In the genomic region with DNA sequence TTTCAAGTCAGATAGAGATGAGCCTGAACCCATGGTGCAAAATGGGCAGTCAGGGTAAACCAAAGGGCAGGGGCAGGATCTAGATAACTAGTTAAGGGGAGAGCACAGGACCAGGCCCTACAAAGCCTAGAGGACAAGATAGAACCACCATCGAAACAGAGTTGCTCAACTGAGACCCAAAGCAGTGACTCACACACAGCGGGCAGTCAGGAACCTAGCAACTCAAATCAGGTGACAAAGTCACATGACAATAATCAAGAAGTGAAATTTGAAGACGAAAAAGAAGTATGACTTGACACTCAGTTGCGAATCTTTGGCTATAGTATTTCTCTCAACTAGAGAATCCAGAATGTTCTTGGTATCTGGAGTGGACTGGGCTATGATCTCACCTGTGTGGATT, we compare ENCODE assay signal across 1 cellular context.
A peak's percentile ranks its signal among the peaks of the same experiment; 100 is the strongest.
TF ChIP-seq lines count a peak whose summit lies in the region.

No MANE protein-coding gene starts in this region.

TF ChIP-seq in IMR-90, 13 proteins besides CTCF, POLR2A, EP300 and RAD21:
- TF ChIP-seq, protein P1, sequence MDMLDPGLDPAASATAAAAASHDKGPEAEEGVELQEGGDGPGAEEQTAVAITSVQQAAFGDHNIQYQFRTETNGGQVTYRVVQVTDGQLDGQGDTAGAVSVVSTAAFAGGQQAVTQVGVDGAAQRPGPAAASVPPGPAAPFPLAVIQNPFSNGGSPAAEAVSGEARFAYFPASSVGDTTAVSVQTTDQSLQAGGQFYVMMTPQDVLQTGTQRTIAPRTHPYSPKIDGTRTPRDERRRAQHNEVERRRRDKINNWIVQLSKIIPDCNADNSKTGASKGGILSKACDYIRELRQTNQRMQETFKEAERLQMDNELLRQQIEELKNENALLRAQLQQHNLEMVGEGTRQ (IDR thresholded peaks at IDR 0.05; ENCODE audit: low read depth, low read length) = 0 out of 2 replicates have a peak, but pooled peaks have one; percentile 6
- TF ChIP-seq RCOR1 (IDR thresholded peaks at IDR 0.05; ENCODE audit: insufficient replicate concordance, low read length) = no peak
